8 cellular contexts compared by ENCODE assay signal in the genomic region with DNA sequence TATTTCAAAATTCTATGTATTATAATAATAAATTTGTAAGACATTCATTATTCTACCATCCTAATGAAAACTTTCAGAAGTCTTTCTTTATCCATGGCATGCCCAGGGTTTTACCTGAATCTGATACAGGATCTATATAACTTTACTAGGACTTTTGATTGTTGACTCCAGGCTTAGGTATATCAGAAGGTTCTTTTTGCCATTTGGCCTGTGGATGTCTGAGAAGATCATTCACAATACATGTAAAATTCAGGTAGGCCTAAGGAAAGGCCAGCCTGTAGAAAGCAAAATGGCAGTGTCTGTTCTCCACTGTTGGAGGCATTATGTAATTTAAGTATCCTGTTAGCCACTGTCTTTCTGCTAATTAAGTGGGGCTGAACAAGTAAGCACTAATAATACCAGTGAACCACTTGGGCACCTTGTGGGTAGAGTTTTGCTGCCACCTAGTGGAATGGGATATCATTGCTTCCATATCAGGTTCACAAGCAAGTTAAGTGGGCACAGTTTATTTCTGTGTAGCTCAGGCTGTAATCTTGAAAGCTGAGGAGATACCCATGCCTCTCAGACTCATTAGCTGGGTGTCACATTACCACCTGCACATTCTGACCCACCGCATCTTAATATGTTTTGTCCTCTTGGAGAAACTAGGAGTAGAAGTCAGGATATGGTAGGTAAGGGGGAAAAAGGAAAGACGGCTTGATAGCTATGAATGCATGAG.
A peak's percentile ranks its signal among the peaks of the same experiment; 100 is the strongest.
DNase-seq lines count a peak whose midpoint lies in the region; ATAC-seq and TF ChIP-seq lines count a peak whose summit lies in the region.

No MANE protein-coding gene starts in this region.

- H3K27me3 ChIP-seq in breast epithelium: no peaks in the 10 kb centered on the region

- no peak overlapping the region for H3K4me3 ChIP-seq in breast epithelium

- no peaks in the 10 kb centered on the region for H3K9me3 ChIP-seq in breast epithelium

- peak; percentile 76 for DNase-seq in A172 (ENCODE audit: low spot score)
- peak; percentile 77 for DNase-seq in NCI-H2196 (lab: John Stamatoyannopoulos, UW; ENCODE audit: unreplicated experiment)
- DNase-seq in breast epithelium (ENCODE audit: low spot score in 2 of 2): peak in 1 of 2 donors; percentile 40
- DNase-seq in iris pigment epithelial cell (ENCODE audit: low read depth): peak; percentile 76
- DNase-seq in stimulated activated CD4-positive, alpha-beta T cell treated with anti-CD3 and anti-CD28 coated beads, Interleukin-1b, Interleukin-23, amount 100 ng/mL, for 4 hours (ENCODE audit: low read depth in 2 of 2): peak; percentile 14 to 70

- no peak for TF ChIP-seq POLR2A in breast epithelium (IDR thresholded peaks at IDR 0.05)

- peak; percentile 92 for TF ChIP-seq CTCF in VCaP (conservative IDR thresholded peaks at IDR 0.05)
- TF ChIP-seq CTCF in breast epithelium (IDR thresholded peaks at IDR 0.05): peak; percentile 85 to 93 (median 88)

- H3K4me1 ChIP-seq in breast epithelium: no peaks in the 10 kb centered on the region

- H3K27ac ChIP-seq in VCaP: no peak overlapping the region
- H3K27ac ChIP-seq in breast epithelium: no peak overlapping the region

- no peaks in the 10 kb centered on the region for H3K36me3 ChIP-seq in breast epithelium

- ATAC-seq in GM18517 (IDR thresholded peaks at IDR 0.05; ENCODE audit: unreplicated experiment) (peak; percentile 84), HG03095 (IDR thresholded peaks at IDR 0.05; ENCODE audit: unreplicated experiment) (peak; percentile 74)

- intact Hi-C loops in breast epithelium (cut with DNase I; ENCODE audit: low total_unique reads): no loop called here
